8 cellular contexts compared by ENCODE assay signal in genomic region chr9:132406554-132407122, GRCh38. TPM values are rescaled to one million over a fixed set of nuclear protein-coding genes. Genes with fewer than 3 reads are reported as not detected.
DNase-seq lines count a peak whose midpoint lies in the region; ATAC-seq and TF ChIP-seq lines count a peak whose summit lies in the region.

TTF1 (minus strand) TSS chr9:132406840; CDS start chr9:132402821, 4,019 bp downstream.

- H3K27me3 ChIP-seq in BE2C: 0 out of 2 replicates have a peak, but pooled peaks cover 5% of the 10 kb centered on the region

- peak; percentile 94 for DNase-seq in BE2C
- peak; percentile 97 for DNase-seq in NCI-H69 (lab: John Stamatoyannopoulos, UW)
- peak; percentile 98 for DNase-seq in activated CD4-positive, alpha-beta T cell treated with anti-CD3 and anti-CD28 coated beads, Interleukin-2, amount 10 ng/mL, durations not matched to agents 24 days and 14 days
- peak; percentile 90 for DNase-seq in dedifferentiated amniotic fluid mesenchymal stem cell (ENCODE audit: extremely low spot score)
- peak; percentile 88 for DNase-seq in left lobe of liver (ENCODE audit: low spot score)
- peak; percentile 94 for DNase-seq in stimulated activated CD4-positive, alpha-beta T cell treated with anti-CD3 and anti-CD28 coated beads, Interleukin-1b, Interleukin-23, amount 100 ng/mL, for 48 hours

- peak within 1 kb of the TSS; percentile 79 for H3K4me3 Mint-ChIP-seq in activated CD4-positive, alpha-beta T cell treated with anti-CD3 and anti-CD28 coated beads, Interleukin-2, amount 10 ng/mL, durations not matched to agents 24 days and 14 days

- peaks cover 26% of the 10 kb centered on the region for H3K36me3 Mint-ChIP-seq in activated CD4-positive, alpha-beta T cell treated with anti-CD3 and anti-CD28 coated beads, Interleukin-2, amount 10 ng/mL, durations not matched to agents 24 days and 14 days (ENCODE audit: low read depth)

- intact Hi-C loops in activated CD4-positive, alpha-beta T cell treated with anti-CD3 and anti-CD28 coated beads, Interleukin-2, amount 10 ng/mL, durations not matched to agents 24 days and 14 days (cut with micrococcal nuclease): loop anchor here (1.0 to 2.0 kb wide), 2 partner anchors 51 to 264 kb away; partner anchors contain the start of gene GTF3C4

- no peak for TF ChIP-seq CTCF in BE2C (IDR thresholded peaks at IDR 0.05; ENCODE audit: low read depth, low read length)

- H3K4me1 Mint-ChIP-seq in activated CD4-positive, alpha-beta T cell treated with anti-CD3 and anti-CD28 coated beads, Interleukin-2, amount 10 ng/mL, durations not matched to agents 24 days and 14 days: peaks cover 52% of the 10 kb centered on the region

- ATAC-seq in GM19328 (IDR thresholded peaks at IDR 0.05; ENCODE audit: unreplicated experiment) (peak; percentile 81), HG03558 (IDR thresholded peaks at IDR 0.05; ENCODE audit: extremely low read depth, unreplicated experiment) (peak; percentile 59), left lobe of liver (peak; percentile 96)

- peak within 1 kb of the TSS; percentile 81 for H3K4me3 ChIP-seq in BE2C (ENCODE audit: low read depth, low read length)

- H3K36me3 ChIP-seq in BE2C: peaks cover 2% of the 10 kb centered on the region

- no peaks in the 10 kb centered on the region for H3K4me1 ChIP-seq in BE2C

- no peaks in the 10 kb centered on the region for H3K9me3 ChIP-seq in BE2C

- H3K27me3 Mint-ChIP-seq in activated CD4-positive, alpha-beta T cell treated with anti-CD3 and anti-CD28 coated beads, Interleukin-2, amount 10 ng/mL, durations not matched to agents 24 days and 14 days: peaks cover 24% of the 10 kb centered on the region

- peak within 1 kb of the TSS; percentile 92 for H3K27ac Mint-ChIP-seq in activated CD4-positive, alpha-beta T cell treated with anti-CD3 and anti-CD28 coated beads, Interleukin-2, amount 10 ng/mL, durations not matched to agents 24 days and 14 days

- H3K9me3 Mint-ChIP-seq in activated CD4-positive, alpha-beta T cell treated with anti-CD3 and anti-CD28 coated beads, Interleukin-2, amount 10 ng/mL, durations not matched to agents 24 days and 14 days: no peaks in the 10 kb centered on the region

RNA-seq across cellular contexts. Expression of gene TTF1, which starts in this region (rescaled TPM):
- 9.0 TPM for polyA plus RNA-seq in BE2C (2012; ENCODE audit: insufficient read depth, insufficient read length, low read depth)
- total RNA-seq in activated CD4-positive, alpha-beta T cell treated with anti-CD3 and anti-CD28 coated beads, Interleukin-2, amount 10 ng/mL, durations not matched to agents 24 days and 14 days: 33.6 and 34.8 TPM in 2 replicates
- 2.4 TPM for total RNA-seq in left lobe of liver

Comparison
In these comparisons a context has a peak if more than half of its experiments do, and no peak if none do; other contexts are left out.
1. Peak in every context shown above with its lines: DNase-seq, ATAC-seq and H3K4me3 ChIP-seq.
2. RNA of gene TTF1 (total RNA-seq): 33.6 to 34.8 TPM in activated CD4-positive, alpha-beta T cell treated with anti-CD3 and anti-CD28 coated beads, Interleukin-2, amount 10 ng/mL, durations not matched to agents 24 days and 14 days; 2.4 TPM in left lobe of liver (single experiment); every median in the first group is over 10 times any median in the second.